ENCODE assay signal across 8 cellular contexts in the genomic region with DNA sequence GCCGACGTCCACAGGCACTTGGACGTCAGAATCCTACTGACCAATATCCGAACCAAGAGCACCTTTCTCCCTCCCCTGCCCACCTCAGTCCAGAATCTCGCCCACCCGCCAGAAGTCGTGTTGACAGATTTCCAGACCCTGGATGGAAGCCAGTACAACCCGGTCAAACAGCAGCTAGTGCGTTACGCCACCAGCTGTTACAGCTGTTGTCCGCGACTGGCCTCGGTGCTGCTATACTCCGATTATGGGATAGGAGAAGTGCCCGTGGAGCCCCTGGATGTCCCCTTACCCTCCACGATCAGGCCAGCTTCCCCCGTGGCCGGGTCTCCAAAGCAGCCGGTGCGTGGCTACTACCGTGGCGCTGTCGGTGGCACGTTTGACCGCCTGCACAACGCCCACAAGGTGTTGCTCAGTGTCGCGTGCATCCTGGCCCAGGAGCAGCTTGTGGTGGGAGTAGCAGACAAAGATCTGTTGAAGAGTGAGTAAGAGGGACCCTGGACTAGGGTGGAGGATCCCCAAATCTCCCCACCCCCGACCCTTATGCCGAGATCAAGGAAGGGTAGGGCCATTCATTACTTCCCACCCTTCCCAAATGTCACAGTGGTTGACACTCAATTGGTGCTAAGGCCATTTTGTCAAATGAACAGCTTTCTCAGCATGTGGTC. TPM values are rescaled to one million over a fixed set of nuclear protein-coding genes. Genes with fewer than 3 reads are reported as not detected.
DNase-seq lines count a peak whose midpoint lies in the region; ATAC-seq, FAIRE-seq and TF ChIP-seq lines count a peak whose summit lies in the region.

No MANE protein-coding gene starts in this region.

- in situ Hi-C loops in HAP-1 (cut with MboI; ENCODE audit: low sequenced_read_pairs), result no loop called here

- POLR2A ChIA-PET in T-cell (lab: Charles Lee), result no interaction called here

- DNase-seq in HAP-1 (ENCODE audit: low spot score in 2 of 2) (no peak), T-cell (no peak), glutamatergic neuron (no peak), GM12892 (ENCODE audit: insufficient read length) (no peak), epidermal melanocyte (ENCODE audit: insufficient read length, low spot score) (no peak)

- H3K4me1 Mint-ChIP-seq in T-cell (peaks cover 21 to 49% (median 46%) of the 10 kb centered on the region in 3 donors), glutamatergic neuron (ENCODE audit: low read depth, unreplicated experiment) (peaks cover 13% of the 10 kb centered on the region)

- CTCF ChIA-PET in T-cell (lab: Charles Lee), result no interaction called here

- H3K4me3 ChIP-seq in HAP-1 (peak overlapping the region; percentile 94), skeletal muscle tissue (ENCODE audit: low read length in 3 of 3) (peak overlapping the region; percentile 85 to 98 (median 92))

- H3K27me3 Mint-ChIP-seq in T-cell, result no peaks in the 10 kb centered on the region
- H3K27me3 Mint-ChIP-seq in glutamatergic neuron (ENCODE audit: unreplicated experiment), result peaks cover 12% of the 10 kb centered on the region

- H3K9me3 Mint-ChIP-seq in T-cell (no peaks in the 10 kb centered on the region), glutamatergic neuron (ENCODE audit: unreplicated experiment) (peaks cover 6% of the 10 kb centered on the region)

- no peak for FAIRE-seq in GM12892 (lab: Jason Lieb, UNC)

- H3K4me3 Mint-ChIP-seq in T-cell (peak overlapping the region; percentile 87 to 89 (median 88)), glutamatergic neuron (ENCODE audit: unreplicated experiment) (peak overlapping the region; percentile 95)

- ATAC-seq in T-cell (replicated peaks in 1 of 4) (no peak), GM19463 (IDR thresholded peaks at IDR 0.05; ENCODE audit: unreplicated experiment) (no peak), HG03354 (IDR thresholded peaks at IDR 0.05; ENCODE audit: poor library complexity, severe bottlenecking, unreplicated experiment) (no peak)

- H3K9me3 ChIP-seq in HAP-1 (no peaks in the 10 kb centered on the region), skeletal muscle tissue (ENCODE audit: control insufficient read depth in 3 of 3, low read length in 3 of 3) (no peaks in the 10 kb centered on the region)

- peak overlapping the region; percentile 92 to 98 (median 95) for H3K9ac ChIP-seq in skeletal muscle tissue (ENCODE audit: low read depth in 1 of 3, low read length in 3 of 3)

- peaks cover 22% of the 10 kb centered on the region for H3K4me1 ChIP-seq in HAP-1
- peaks cover 42 to 60% (median 47%) of the 10 kb centered on the region in 3 donors for H3K4me1 ChIP-seq in skeletal muscle tissue (ENCODE audit: control insufficient read depth in 3 of 3, insufficient read depth in 3 of 3, low read length in 3 of 3)

- H3K36me3 ChIP-seq in HAP-1 (replicated peaks), result peaks cover 38% of the 10 kb centered on the region
- H3K36me3 ChIP-seq in skeletal muscle tissue (ENCODE audit: control insufficient read depth in 3 of 3, insufficient read depth in 3 of 3, low read length in 3 of 3), result peaks cover 22 to 25% (median 25%) of the 10 kb centered on the region in 3 donors

- no peaks in the 10 kb centered on the region for H3K27me3 ChIP-seq in HAP-1 (ENCODE audit: low read depth)
- no peaks in the 10 kb centered on the region for H3K27me3 ChIP-seq in skeletal muscle tissue (ENCODE audit: control insufficient read depth in 3 of 3, insufficient read depth in 3 of 3, low read length in 3 of 3)

- peaks cover 6% of the 10 kb centered on the region for H3K36me3 Mint-ChIP-seq in T-cell
- H3K36me3 Mint-ChIP-seq in glutamatergic neuron (ENCODE audit: unreplicated experiment), result no peaks in the 10 kb centered on the region

- H3K27ac Mint-ChIP-seq in T-cell (peak overlapping the region; percentile 88 to 94), glutamatergic neuron (ENCODE audit: unreplicated experiment) (peak overlapping the region; percentile 82)

- peak overlapping the region; percentile 85 for H3K27ac ChIP-seq in skeletal muscle tissue (ENCODE audit: low read depth, low read length)

- no peak for TF ChIP-seq POLR2A in GM12892 (IDR thresholded peaks at IDR 0.05; ENCODE audit: low read depth, low read length)

- no peak for TF ChIP-seq CTCF in glutamatergic neuron (IDR thresholded peaks at IDR 0.05; ENCODE audit: partially characterized antibody, unreplicated experiment)

RNA-seq across cellular contexts. Expression of gene COASY, which starts 1.0 kb away (rescaled TPM):
- total RNA-seq in T-cell, result 10 to 100 TPM; 43.2 to 79.0 (median 74.9) TPM
- total RNA-seq in glutamatergic neuron (ENCODE audit: unreplicated experiment), result 57.4 TPM
- 6.3 TPM for total RNA-seq in skeletal muscle tissue
- polyA plus RNA-seq in GM12892 (2012; ENCODE audit: missing spikeins), result 40.8 TPM

RNA-seq across cellular contexts. Expression of gene MLX, which starts 3.9 kb away (rescaled TPM):
- total RNA-seq in T-cell (10 to 100 TPM; 31.4 to 68.9 (median 61.2) TPM), glutamatergic neuron (ENCODE audit: unreplicated experiment) (62.5 TPM), skeletal muscle tissue (21.9 TPM)
- 35.1 TPM for polyA plus RNA-seq in GM12892 (2012; ENCODE audit: missing spikeins)

RNA-seq across cellular contexts. Expression of gene HSD17B1, which starts 10.3 kb away (rescaled TPM):
- total RNA-seq in T-cell (1 to 10 TPM; 1.2 to 2.2 (median 1.4) TPM), glutamatergic neuron (ENCODE audit: unreplicated experiment) (4.1 TPM), skeletal muscle tissue (1.6 TPM)
- 0.78 TPM for polyA plus RNA-seq in GM12892 (2012; ENCODE audit: missing spikeins)

RNA-seq across cellular contexts. Expression of gene PSMC3IP, which starts 14.6 kb away (rescaled TPM):
- total RNA-seq in T-cell, result 1 to 10 TPM; 2.2 to 4.3 (median 3.2) TPM
- total RNA-seq in glutamatergic neuron (ENCODE audit: unreplicated experiment), result 12.0 TPM
- total RNA-seq in skeletal muscle tissue, result 2.1 TPM
- polyA plus RNA-seq in GM12892 (2012; ENCODE audit: missing spikeins), result 12.3 TPM

RNA-seq across cellular contexts. Expression of gene NAGLU, which starts 26.9 kb away (rescaled TPM):
- total RNA-seq in T-cell (10 to 100 TPM; 13.2 to 35.1 (median 28.8) TPM), glutamatergic neuron (ENCODE audit: unreplicated experiment) (42.8 TPM), skeletal muscle tissue (14.1 TPM)
- polyA plus RNA-seq in GM12892 (2012; ENCODE audit: missing spikeins), result 6.6 TPM
